In genomic region chr14:61751475-61751989, GRCh38 we compare ENCODE assay signal across 8 cellular contexts. TPM values are rescaled to one million over a fixed set of nuclear protein-coding genes. Genes with fewer than 3 reads are reported as not detected.
A peak's percentile ranks its signal among the peaks of the same experiment; 100 is the strongest.
DNase-seq lines count a peak whose midpoint lies in the region; ATAC-seq and TF ChIP-seq lines count a peak whose summit lies in the region.

No MANE protein-coding gene starts in this region.

- DNase-seq in PC-3 (no peak), epithelial cell of esophagus (ENCODE audit: low read depth) (no peak), NCI-H2107 (lab: John Stamatoyannopoulos, UW) (no peak), hepatic stellate cell (ENCODE audit: low spot score) (no peak)

- peaks cover 67% of the 10 kb centered on the region for H3K4me1 ChIP-seq in DOHH2 (ENCODE audit: control insufficient read depth, low read length)
- H3K4me1 ChIP-seq in PC-3 (ENCODE audit: insufficient read depth, low read length) = peaks cover 74% of the 10 kb centered on the region
- H3K4me1 ChIP-seq in rectal smooth muscle tissue (ENCODE audit: control insufficient read depth, insufficient read depth, low read length) = peaks cover 2% of the 10 kb centered on the region

- H2AFZ ChIP-seq in PC-3 (ENCODE audit: low read length) = peak overlapping the region; percentile 60

- H3K9me2 ChIP-seq in DOHH2 (replicated peaks; ENCODE audit: control insufficient read depth, low read length) (no peaks in the 10 kb centered on the region), PC-3 (replicated peaks; ENCODE audit: low read length) (no peaks in the 10 kb centered on the region)

- ATAC-seq in PC-3 = no peak
- ATAC-seq in GM21423 (IDR thresholded peaks at IDR 0.05; ENCODE audit: unreplicated experiment) = no peak
- no peak for ATAC-seq in GM21528 (IDR thresholded peaks at IDR 0.05; ENCODE audit: low FRiP score, unreplicated experiment)

- H3K4me3 ChIP-seq in DOHH2 (ENCODE audit: low read length) (peak overlapping the region; percentile 84), PC-3 (ENCODE audit: low read length) (peak overlapping the region; percentile 72), epithelial cell of esophagus (ENCODE audit: low read length) (peak overlapping the region; percentile 65), rectal smooth muscle tissue (ENCODE audit: low read length) (peak overlapping the region; percentile 82)

- H3F3A ChIP-seq in DOHH2 (ENCODE audit: control insufficient read depth, insufficient read depth) (peaks cover 60% of the 10 kb centered on the region), PC-3 (ENCODE audit: low read length, unreplicated experiment) (peaks cover 27% of the 10 kb centered on the region)

- TF ChIP-seq CTCF in DOHH2 (IDR thresholded peaks at IDR 0.05; ENCODE audit: low read depth, low read length, poor library complexity, severe bottlenecking) = no peak
- no peak for TF ChIP-seq CTCF in PC-3 (conservative IDR thresholded peaks at IDR 0.05; ENCODE audit: low read depth, low read length)
- no peak for TF ChIP-seq CTCF in epithelial cell of esophagus (IDR thresholded peaks at IDR 0.05; ENCODE audit: insufficient read depth, low read depth, low read length, missing control alignments)

- H4K20me1 ChIP-seq in DOHH2 (ENCODE audit: control insufficient read depth, insufficient read depth, low read depth, low read length) (peaks cover 1% of the 10 kb centered on the region; the same call in 1 of the 2 replicates), PC-3 (ENCODE audit: low read length) (peaks cover 26% of the 10 kb centered on the region)

- H3K9ac ChIP-seq in PC-3 (ENCODE audit: low read length) (peak overlapping the region; percentile 72), rectal smooth muscle tissue (ENCODE audit: low read length) (peak overlapping the region; percentile 58)

- peaks cover 43% of the 10 kb centered on the region for H3K79me2 ChIP-seq in DOHH2 (ENCODE audit: control insufficient read depth, low read length)
- H3K79me2 ChIP-seq in PC-3 (ENCODE audit: low read length) = peaks cover 54% of the 10 kb centered on the region

- H3K36me3 ChIP-seq in DOHH2 (ENCODE audit: control insufficient read depth, low read length) (peaks cover 43% of the 10 kb centered on the region), PC-3 (ENCODE audit: low read depth, low read length) (peaks cover 28% of the 10 kb centered on the region), rectal smooth muscle tissue (ENCODE audit: control insufficient read depth, insufficient read depth, low read length) (no peaks in the 10 kb centered on the region)

- intact Hi-C loops in PC-3 (cut with micrococcal nuclease) = loop anchor here (1.0 to 5.0 kb wide), 7 partner anchors 11 to 454 kb away; partner anchors contain the start of genes HIF1A and SNAPC1

- H3K9me3 ChIP-seq in DOHH2 (ENCODE audit: control insufficient read depth, insufficient read depth, low read length) = no peaks in the 10 kb centered on the region
- H3K9me3 ChIP-seq in PC-3 (ENCODE audit: low read length) = no peaks in the 10 kb centered on the region

- CTCF ChIA-PET in PC-3 (lab: Charles Lee) = no interaction called here

- H3K27ac ChIP-seq in DOHH2 (ENCODE audit: low read depth, low read length) (peak overlapping the region; percentile 44), PC-3 (ENCODE audit: low read length) (peak overlapping the region; percentile 55), rectal smooth muscle tissue (ENCODE audit: low read depth, low read length) (peak overlapping the region; percentile 87)

- BruUV-seq in PC-3 (replicated peaks; lab: Mats Ljungman, UMichigan) = TSS peak; percentile 26

- H3K4me2 ChIP-seq in DOHH2 (ENCODE audit: low read length) (peak overlapping the region; percentile 88), PC-3 (ENCODE audit: low read length) (peak overlapping the region; percentile 86)

- H3K27me3 ChIP-seq in DOHH2 (ENCODE audit: control insufficient read depth, low read length) = no peaks in the 10 kb centered on the region
- no peaks in the 10 kb centered on the region for H3K27me3 ChIP-seq in PC-3 (ENCODE audit: low read length)
- H3K27me3 ChIP-seq in rectal smooth muscle tissue (ENCODE audit: control insufficient read depth, insufficient read depth, low read length) = no peaks in the 10 kb centered on the region

- POLR2A ChIA-PET in PC-3 (lab: Charles Lee; ENCODE audit: unreplicated experiment) = interaction anchor here (0.5 to 0.9 kb wide), 3 partner anchors 10 to 156 kb away, joined by 3 to 4 read pairs (median 4); partner anchors contain the start of genes HIF1A and SNAPC1

RNA-seq across cellular contexts. Expression of gene SNAPC1, which starts 10.7 kb away (rescaled TPM):
- 26.7 and 27.3 TPM in 2 replicates for total RNA-seq in PC-3 (2014; rRNA removed)

RNA-seq across cellular contexts. Expression of gene HIF1A, which starts 56.2 kb away (rescaled TPM):
- total RNA-seq in PC-3 (2014; rRNA removed) = 266 and 319 TPM in 2 replicates
